ENCODE assay signal across 7 cellular contexts in the genomic region with DNA sequence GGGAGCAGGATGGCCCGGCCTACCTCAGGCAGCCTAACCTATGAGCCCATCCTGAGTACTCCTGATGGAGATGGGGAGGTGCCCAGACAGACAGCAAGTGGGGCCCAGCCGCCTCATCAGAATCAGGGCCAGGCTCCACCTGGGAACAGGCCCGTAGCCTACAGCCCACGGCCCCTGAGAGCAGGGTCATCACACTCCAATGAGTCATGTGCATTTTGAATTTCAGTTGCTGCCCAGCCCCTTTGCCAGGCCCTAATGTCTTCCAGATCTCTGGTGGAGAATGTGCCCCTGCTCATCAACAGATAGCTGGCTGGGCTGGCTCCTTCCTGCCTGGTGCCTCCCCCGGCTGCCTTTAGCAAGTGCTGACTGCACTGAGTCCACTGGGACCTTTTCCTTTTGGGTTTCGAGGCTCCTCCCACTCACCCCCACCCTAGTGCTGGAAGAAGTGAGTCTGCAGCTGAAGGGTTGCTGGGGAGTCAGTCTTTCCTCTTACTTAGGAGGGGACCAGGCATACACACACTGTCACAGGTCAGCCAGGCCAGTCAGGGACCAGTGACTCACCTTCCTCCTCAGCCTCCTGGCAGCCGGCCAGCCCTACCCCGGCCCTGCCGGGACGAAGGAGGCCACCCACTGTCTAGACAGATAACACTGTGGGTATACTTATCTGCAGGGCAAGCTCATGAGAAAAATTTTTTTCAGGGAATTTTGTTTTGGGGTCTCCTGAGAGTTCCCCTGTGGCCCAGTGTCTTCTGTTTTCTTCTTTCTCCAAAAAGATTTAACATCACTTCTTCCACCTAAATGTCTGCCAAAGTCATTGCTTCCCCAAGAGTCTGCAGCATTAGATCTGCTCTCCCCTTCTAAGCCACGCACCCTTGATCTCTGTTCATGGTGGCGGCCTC. TPM values are rescaled to one million over a fixed set of nuclear protein-coding genes. Genes with fewer than 3 reads are reported as not detected.
DNase-seq lines count a peak whose midpoint lies in the region; TF ChIP-seq lines count a peak whose summit lies in the region.
"Had no signal": no experiment of that assay in that cellular context is flagged by ENCODE, and none has a peak within 500 bp of the region (broad histone marks: within the 10 kb centered on the region; RNA-seq: fewer than 3 reads in every experiment).

No MANE protein-coding gene starts in this region.

- TF ChIP-seq CTCF in stomach (IDR thresholded peaks at IDR 0.05): no peak

- H3K4me3 ChIP-seq in HUES6 (ENCODE audit: low read depth, low read length) (no peak overlapping the region), stomach (no peak overlapping the region)

- H3K27me3 ChIP-seq in HUES6 (ENCODE audit: control insufficient read depth, insufficient read depth, low read length): no peaks in the 10 kb centered on the region
- H3K27me3 ChIP-seq in stomach: no peaks in the 10 kb centered on the region

- TF ChIP-seq POLR2A in stomach (IDR thresholded peaks at IDR 0.05): no peak

- no peak for TF ChIP-seq EP300 in stomach (IDR thresholded peaks at IDR 0.05)

- H3K9me3 ChIP-seq in HUES6 (ENCODE audit: control insufficient read depth, insufficient read depth, low read depth, low read length) (no peaks in the 10 kb centered on the region), stomach (no peaks in the 10 kb centered on the region)

- intact Hi-C loops in stomach (cut with DNase I; ENCODE audit: low total_unique reads): no loop called here

- H3K27ac ChIP-seq in HUES6 (ENCODE audit: low read depth, low read length) (peak overlapping the region; percentile 51; the same call in 1 of the 2 replicates), stomach (peak overlapping the region in 3 of 5 donors; percentile 38 to 75 (median 50))

- H3K36me3 ChIP-seq in HUES6 (ENCODE audit: control insufficient read depth, insufficient read depth, low read length): peaks cover 40% of the 10 kb centered on the region
- H3K36me3 ChIP-seq in stomach: peaks cover 22 to 75% (median 61%) of the 10 kb centered on the region in 4 donors

- H3K4me1 ChIP-seq in HUES6 (ENCODE audit: control insufficient read depth, insufficient read depth, low read length) (peaks cover 16% of the 10 kb centered on the region; the same call in 1 of the 2 replicates), stomach (peaks cover 12 to 22% (median 17%) of the 10 kb centered on the region in 4 donors)

- WGBS in stomach, 5 donors: 40 to 51% (median 44%) methylated on average over 9 to 12 of the region's 12 CpGs

- H3K9ac ChIP-seq in HUES6 (ENCODE audit: low read length): peak overlapping the region; percentile 34

- DNase-seq in AG08395 (ENCODE audit: low spot score) (peak; percentile 92), activated T-cell treated with anti-CD3 and anti-CD28 coated beads for 1 hour (ENCODE audit: low read depth) (peak; percentile 21), inferior parietal cortex (ENCODE audit: extremely low spot score) (peak; percentile 65), stomach (peak; percentile 72)
- no peak for DNase-seq in effector CD8-positive, alpha-beta T cell (lab: John Stamatoyannopoulos, UW)
- DNase-seq: naive B cell had no signal

RNA-seq across cellular contexts. Expression of a gene that starts 9.1 kb away (rescaled TPM):
- total RNA-seq in stomach: 10 to 100 TPM in 2 of 5 donors, under 1 TPM in 3; 0.29 to 25.9 (median 0.43) TPM
- polyA plus RNA-seq in stomach: 1 to 10 TPM; 2.7 to 4.7 (median 3.7) TPM

RNA-seq across cellular contexts. Expression of a gene that starts 10.9 kb away (rescaled TPM):
- total RNA-seq in stomach: 10 to 100 TPM; 14.1 to 57.2 (median 33.9) TPM
- 10 to 100 TPM in 1 of 3 donors, 1 to 10 TPM in 2; 9.5 to 19.1 (median 10.0) TPM for polyA plus RNA-seq in stomach

RNA-seq across cellular contexts. Expression of a gene that starts 14.9 kb away (rescaled TPM):
- 10 to 100 TPM in 1 of 5 donors, under 1 TPM in 1, not detected in 3; 0.55 to 33.0 TPM for total RNA-seq in stomach
- polyA plus RNA-seq in stomach: 10 to 100 TPM in 1 of 3 donors, under 1 TPM in 1, not detected in 1; 0.31 to 17.1 TPM

RNA-seq across cellular contexts. Expression of a gene that starts 18.5 kb away (rescaled TPM):
- total RNA-seq in stomach: 10 to 100 TPM in 2 of 5 donors, 1 to 10 TPM in 1, under 1 TPM in 1, not detected in 1; 0.87 to 46.1 (median 11.0) TPM
- polyA plus RNA-seq in stomach: 10 to 100 TPM in 2 of 3 donors, 1 to 10 TPM in 1; 8.3 to 13.3 (median 11.8) TPM

RNA-seq across cellular contexts. Expression of a gene that starts 20.2 kb away (rescaled TPM):
- 100 to 1,000 TPM in 4 of 5 donors, 10 to 100 TPM in 1; 65.9 to 296 (median 128) TPM for total RNA-seq in stomach
- polyA plus RNA-seq in stomach: 100 to 1,000 TPM; 121 to 157 (median 124) TPM
